In the genomic region with DNA sequence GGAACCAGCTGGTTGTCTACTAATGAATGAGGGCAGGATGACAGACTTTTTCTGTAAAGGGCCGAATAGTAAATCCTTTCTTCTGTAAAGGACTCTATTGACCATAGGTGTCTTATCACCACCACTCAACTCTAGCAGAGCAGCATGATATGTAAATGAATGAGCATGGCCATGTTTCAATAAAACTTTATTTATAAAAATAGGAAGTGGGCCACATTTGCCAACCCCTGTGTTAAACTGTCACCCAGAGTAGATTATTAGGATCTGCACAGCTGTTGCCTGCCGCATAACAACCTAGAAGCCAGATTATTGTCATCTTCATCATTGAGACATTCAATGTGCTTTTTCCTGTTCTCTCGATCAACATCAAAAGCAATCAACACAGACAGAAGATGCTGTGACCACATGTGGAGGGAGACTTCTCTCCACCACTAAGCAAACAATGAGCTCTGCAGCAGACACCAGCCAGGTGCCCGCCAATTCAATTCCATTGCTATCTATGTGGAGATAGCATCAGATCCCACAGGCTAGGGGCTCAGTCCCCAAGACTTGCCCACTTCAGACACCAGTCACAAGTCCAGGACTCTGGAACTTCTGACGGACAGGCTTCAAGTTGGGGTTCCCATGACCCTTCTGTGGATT, we compare ENCODE assay signal across 24 cellular contexts. TPM values are rescaled to one million over a fixed set of nuclear protein-coding genes. Genes with fewer than 3 reads are reported as not detected.
"Had no signal": no experiment of that assay in that cellular context is flagged by ENCODE, and none has a peak within 500 bp of the region (broad histone marks: within the 10 kb centered on the region; RNA-seq: fewer than 3 reads in every experiment).

No MANE protein-coding gene starts in this region.

- H3K4me1 Mint-ChIP-seq: naive B cell had no signal

- H3K27ac ChIP-seq: adrenal gland, breast epithelium, coronary artery, esophagus muscularis mucosa, gastroesophageal sphincter, heart right ventricle, ovary, stomach, WERI-Rb-1 had no signal

- ATAC-seq: activated naive CD4-positive, alpha-beta T cell treated with anti-CD3 and anti-CD28 coated beads, Interleukin-2, amount 50 U/mL, for 72 hours; gastroesophageal sphincter; heart right ventricle; mucosa of descending colon; sciatic nerve had no signal

- H3K27me3 Mint-ChIP-seq: memory B cell had no signal

- H3K36me3 Mint-ChIP-seq: naive B cell had no signal

- H3K4me2 ChIP-seq: smooth muscle cell had no signal

- H3K36me3 ChIP-seq: adrenal gland, breast epithelium, esophagus muscularis mucosa, gastroesophageal sphincter, heart right ventricle, ovary, stomach, WERI-Rb-1 had no signal

- H3K4me3 ChIP-seq: adrenal gland, breast epithelium, coronary artery, esophagus muscularis mucosa, gastroesophageal sphincter, heart right ventricle, mucosa of descending colon, ovary, smooth muscle cell, stomach had no signal

- H3K27ac Mint-ChIP-seq: activated naive CD4-positive, alpha-beta T cell treated with anti-CD3 and anti-CD28 coated beads, Interleukin-2, amount 50 U/mL, for 72 hours; memory B cell had no signal

- DNase-seq: activated CD4-positive, alpha-beta T cell treated with anti-CD3 and anti-CD28 coated beads for 1 hour; activated CD8-positive, alpha-beta memory T cell treated with anti-CD3 and anti-CD28 coated beads for 24 hours; activated CD8-positive, alpha-beta memory T cell treated with anti-CD3 and anti-CD28 coated beads, Interleukin-2, amount 50 U/mL, for 48 hours; activated gamma-delta T cell treated with Interleukin-2 at 50 U/mL for 16 hours; adrenal gland; heart right ventricle; mucosa of descending colon; naive B cell; ovary; stimulated activated CD4-positive, alpha-beta T cell treated with anti-CD3 and anti-CD28 coated beads, Interleukin-4, amount 100 ng/mL, for 1 hour; stomach; trophoblast cell; WERI-Rb-1 had no signal

- H3K27me3 ChIP-seq: adrenal gland, breast epithelium, esophagus muscularis mucosa, gastroesophageal sphincter, heart right ventricle, ovary, stomach had no signal

- H3K9me3 ChIP-seq: adrenal gland had no signal

- H3K4me1 ChIP-seq: adrenal gland, breast epithelium had no signal

- H3K4me3 Mint-ChIP-seq: memory B cell had no signal

RNA-seq across cellular contexts. Expression of a gene that starts 35.3 kb away (rescaled TPM):
- total RNA-seq: activated naive CD4-positive, alpha-beta T cell treated with anti-CD3 and anti-CD28 coated beads, Interleukin-2, amount 50 U/mL, for 72 hours; astrocyte; gastroesophageal sphincter; liver; mucosa of descending colon; smooth muscle cell; stomach; temporal lobe had no signal
- polyA plus RNA-seq: liver, ovary had no signal

RNA-seq across cellular contexts. Expression of a gene that starts 53.6 kb away (rescaled TPM):
- total RNA-seq: activated naive CD4-positive, alpha-beta T cell treated with anti-CD3 and anti-CD28 coated beads, Interleukin-2, amount 50 U/mL, for 72 hours; astrocyte; breast epithelium; esophagus muscularis mucosa; gastroesophageal sphincter; liver; mucosa of descending colon; temporal lobe had no signal
- polyA plus RNA-seq: liver, smooth muscle cell had no signal
